Comparison of ENCODE assay signal across 14 cellular contexts in the genomic region with DNA sequence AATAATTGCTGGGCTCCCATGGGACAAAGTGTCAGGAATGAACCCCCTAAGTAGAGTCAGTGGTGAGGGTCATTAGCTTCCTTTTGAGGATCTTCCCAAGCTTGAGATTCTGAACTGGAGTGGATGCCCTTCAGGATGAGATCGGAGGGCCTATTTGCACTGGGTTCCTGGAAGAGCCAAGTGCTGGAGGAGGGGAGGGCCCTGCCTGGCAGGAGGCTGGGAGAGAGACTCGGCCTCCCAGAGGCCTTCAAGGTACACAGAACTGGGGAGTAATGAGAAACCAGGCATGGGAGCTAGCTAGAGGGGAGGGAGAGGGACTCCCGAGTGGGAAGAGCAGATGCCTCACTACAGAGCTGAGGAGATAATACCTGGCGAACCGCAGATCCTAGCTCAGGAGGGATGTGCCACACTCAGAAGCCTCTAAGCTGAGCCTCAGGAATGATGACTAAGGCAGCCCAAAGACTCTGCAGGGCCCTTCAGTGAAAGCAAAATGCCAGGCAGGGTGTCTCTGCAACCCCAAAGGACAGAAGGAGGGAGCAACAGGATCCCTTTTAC. TPM values are rescaled to one million over a fixed set of nuclear protein-coding genes. Genes with fewer than 3 reads are reported as not detected.
A peak's percentile ranks its signal among the peaks of the same experiment; 100 is the strongest.
DNase-seq lines count a peak whose midpoint lies in the region; ATAC-seq and TF ChIP-seq lines count a peak whose summit lies in the region.
"Had no signal": no experiment of that assay in that cellular context is flagged by ENCODE, and none has a peak within 500 bp of the region (broad histone marks: within the 10 kb centered on the region; RNA-seq: fewer than 3 reads in every experiment).

No MANE protein-coding gene starts in this region.

- H2AFZ ChIP-seq in GM23248 = no peak overlapping the region
- H2AFZ ChIP-seq: neural progenitor cell had no signal

- H3K4me3 Mint-ChIP-seq in T-helper 1 cell treated with Interleukin-12 subunit alpha and Interleukin-12 subunit beta and Interleukin-4 antibody, amounts not matched to agents 30 μg/mL and 1 μg/mL, for 36 hours = no peak overlapping the region
- no peak overlapping the region for H3K4me3 Mint-ChIP-seq in naive thymus-derived CD4-positive, alpha-beta T cell
- H3K4me3 Mint-ChIP-seq: neural progenitor cell had no signal

- H3K27ac Mint-ChIP-seq in T-helper 1 cell treated with Interleukin-12 subunit alpha and Interleukin-12 subunit beta and Interleukin-4 antibody, amounts not matched to agents 30 μg/mL and 1 μg/mL, for 36 hours = peak overlapping the region; percentile 82
- peak overlapping the region; percentile 83 to 92 for H3K27ac Mint-ChIP-seq in activated naive CD4-positive, alpha-beta T cell treated with anti-CD3 and anti-CD28 coated beads, Interleukin-2, amount 50 U/mL, for 72 hours
- H3K27ac Mint-ChIP-seq in naive thymus-derived CD4-positive, alpha-beta T cell = peak overlapping the region in 8 of 9 donors; percentile 67 to 81 (median 74)
- H3K27ac Mint-ChIP-seq: neural progenitor cell had no signal

- H3K36me3 Mint-ChIP-seq in T-helper 1 cell treated with Interleukin-12 subunit alpha and Interleukin-12 subunit beta and Interleukin-4 antibody, amounts not matched to agents 30 μg/mL and 1 μg/mL, for 36 hours (ENCODE audit: low read depth) = peaks cover 45% of the 10 kb centered on the region
- H3K36me3 Mint-ChIP-seq in activated naive CD4-positive, alpha-beta T cell treated with anti-CD3 and anti-CD28 coated beads, Interleukin-2, amount 50 U/mL, for 72 hours = peaks cover 17 to 31% of the 10 kb centered on the region in 2 donors
- H3K36me3 Mint-ChIP-seq in naive thymus-derived CD4-positive, alpha-beta T cell = peaks cover 8 to 25% (median 20%) of the 10 kb centered on the region in 5 donors

- no peak overlapping the region for H3K4me3 ChIP-seq in GM23248
- H3K4me3 ChIP-seq in naive thymus-derived CD4-positive, alpha-beta T cell (ENCODE audit: low read length) = no peak overlapping the region
- no peak overlapping the region for H3K4me3 ChIP-seq in coronary artery
- H3K4me3 ChIP-seq in uterus = no peak overlapping the region
- H3K4me3 ChIP-seq: heart left ventricle, neural progenitor cell, thoracic aorta had no signal

- no peaks in the 10 kb centered on the region for H3K9me3 ChIP-seq in GM23248 (ENCODE audit: low read depth)
- no peaks in the 10 kb centered on the region for H3K9me3 ChIP-seq in naive thymus-derived CD4-positive, alpha-beta T cell (ENCODE audit: control insufficient read depth in 2 of 3, low read length in 3 of 3)
- H3K9me3 ChIP-seq in uterus = no peaks in the 10 kb centered on the region
- H3K9me3 ChIP-seq: heart left ventricle, thoracic aorta had no signal

- DNase-seq in T-helper 1 cell (no peak), GM23248 (peak; percentile 27), coronary artery (ENCODE audit: low spot score) (no peak), uterus (no peak)
- DNase-seq in activated naive CD4-positive, alpha-beta T cell treated with anti-CD3 and anti-CD28 coated beads, Interleukin-2, amount 50 U/mL, for 72 hours (ENCODE audit: low spot score in 2 of 2) = no peak
- no peak for DNase-seq in naive thymus-derived CD4-positive, alpha-beta T cell
- no peak for DNase-seq in effector CD4-positive, alpha-beta T cell
- DNase-seq: erythroblast, left cardiac atrium, NCI-H1105 had no signal

- no peaks in the 10 kb centered on the region for H3K27me3 Mint-ChIP-seq in T-helper 1 cell treated with Interleukin-12 subunit alpha and Interleukin-12 subunit beta and Interleukin-4 antibody, amounts not matched to agents 30 μg/mL and 1 μg/mL, for 36 hours (ENCODE audit: low read depth)
- H3K27me3 Mint-ChIP-seq in naive thymus-derived CD4-positive, alpha-beta T cell = no peaks in the 10 kb centered on the region

- no peak for TF ChIP-seq POLR2A in uterus (IDR thresholded peaks at IDR 0.05)

- peaks cover 34% of the 10 kb centered on the region for H3K79me2 ChIP-seq in GM23248 (ENCODE audit: insufficient read depth)

- no peak for ATAC-seq in activated naive CD4-positive, alpha-beta T cell treated with anti-CD3 and anti-CD28 coated beads, Interleukin-2, amount 50 U/mL, for 72 hours
- no peak for ATAC-seq in naive thymus-derived CD4-positive, alpha-beta T cell
- ATAC-seq: heart left ventricle, left cardiac atrium had no signal

- CTCF ChIA-PET in naive thymus-derived CD4-positive, alpha-beta T cell (lab: Charles Lee) = interaction anchor here (0.7 kb wide), 1 partner anchor 33 kb away, joined by 3 read pairs; no protein-coding TSS in a partner anchor

- POLR2A ChIA-PET in naive thymus-derived CD4-positive, alpha-beta T cell (lab: Charles Lee) = interaction anchor here (0.6 to 3.0 kb wide), 6 partner anchors 9 to 109 kb away, joined by 3 to 22 read pairs (median 4); a partner anchor contains a TSS

- H3K9me3 Mint-ChIP-seq in T-helper 1 cell treated with Interleukin-12 subunit alpha and Interleukin-12 subunit beta and Interleukin-4 antibody, amounts not matched to agents 30 μg/mL and 1 μg/mL, for 36 hours = no peaks in the 10 kb centered on the region
- no peaks in the 10 kb centered on the region for H3K9me3 Mint-ChIP-seq in activated naive CD4-positive, alpha-beta T cell treated with anti-CD3 and anti-CD28 coated beads, Interleukin-2, amount 50 U/mL, for 72 hours
- H3K9me3 Mint-ChIP-seq in naive thymus-derived CD4-positive, alpha-beta T cell = peaks cover 0 to 5% (median 0%) of the 10 kb centered on the region in 11 donors
- H3K9me3 Mint-ChIP-seq: neural progenitor cell had no signal

- in situ Hi-C loops in GM23248 (cut with MboI) = no loop called here

- no peak overlapping the region for H3K4me2 ChIP-seq in GM23248 (ENCODE audit: unreplicated experiment)
- H3K4me2 ChIP-seq: neural progenitor cell had no signal

- no peak overlapping the region for H3K9ac ChIP-seq in GM23248
- H3K9ac ChIP-seq: neural progenitor cell had no signal

- intact Hi-C loops in naive thymus-derived CD4-positive, alpha-beta T cell (cut with micrococcal nuclease) = no loop called here
- intact Hi-C loops in uterus (cut with DNase I; ENCODE audit: low total_unique reads) = no loop called here

- 0 out of 2 replicates have a peak overlapping the region, but pooled peaks have one; percentile 21 for H3K27ac ChIP-seq in GM23248
- H3K27ac ChIP-seq in naive thymus-derived CD4-positive, alpha-beta T cell (ENCODE audit: low read depth, low read length) = peak overlapping the region; percentile 6
- no peak overlapping the region for H3K27ac ChIP-seq in coronary artery
- H3K27ac ChIP-seq in uterus = no peak overlapping the region
- H3K27ac ChIP-seq: neural progenitor cell, thoracic aorta had no signal

- peaks cover 54% of the 10 kb centered on the region for H3F3A ChIP-seq in GM23248 (ENCODE audit: insufficient read depth)

- 64 to 72% methylated on average over 5 of the region's 5 CpGs for WGBS in GM23248 (ENCODE audit: low coverage in 1 of 2, low lambda C conversion rate in 2 of 2, missing lambda C conversion rate in 2 of 2), 2 experiments

- peaks cover 54% of the 10 kb centered on the region for H3K36me3 ChIP-seq in GM23248 (ENCODE audit: low read depth)
- H3K36me3 ChIP-seq in naive thymus-derived CD4-positive, alpha-beta T cell (ENCODE audit: control insufficient read depth in 2 of 3, insufficient read depth in 3 of 3, low read length in 3 of 3) = peaks cover 0 to 92% (median 34%) of the 10 kb centered on the region in 3 experiments
- no peaks in the 10 kb centered on the region for H3K36me3 ChIP-seq in uterus
- H3K36me3 ChIP-seq: neural progenitor cell had no signal

- H4K20me1 ChIP-seq in GM23248 (ENCODE audit: insufficient read depth) = no peaks in the 10 kb centered on the region

- no peaks in the 10 kb centered on the region for H3K9me2 ChIP-seq in GM23248 (ENCODE audit: insufficient read depth)

- TF ChIP-seq CTCF in coronary artery (IDR thresholded peaks at IDR 0.05) (no peak), uterus (IDR thresholded peaks at IDR 0.05) (no peak)

- H3K4me1 Mint-ChIP-seq in T-helper 1 cell treated with Interleukin-12 subunit alpha and Interleukin-12 subunit beta and Interleukin-4 antibody, amounts not matched to agents 30 μg/mL and 1 μg/mL, for 36 hours (ENCODE audit: low read depth) = peaks cover 18% of the 10 kb centered on the region
- H3K4me1 Mint-ChIP-seq in naive thymus-derived CD4-positive, alpha-beta T cell = peaks cover 9 to 27% (median 21%) of the 10 kb centered on the region in 7 donors

- H3K4me1 ChIP-seq in GM23248 (ENCODE audit: insufficient read depth) (0 out of 2 replicates have a peak, but pooled peaks cover under 1% of the 10 kb centered on the region), uterus (no peaks in the 10 kb centered on the region)
- H3K4me1 ChIP-seq in naive thymus-derived CD4-positive, alpha-beta T cell (ENCODE audit: control insufficient read depth in 2 of 2, insufficient read depth in 2 of 2, low read length in 2 of 2) = peaks cover 0 to 1% of the 10 kb centered on the region in 2 donors

- H3K27me3 ChIP-seq in GM23248 (replicated peaks; ENCODE audit: insufficient read depth) = no peaks in the 10 kb centered on the region
- no peaks in the 10 kb centered on the region for H3K27me3 ChIP-seq in naive thymus-derived CD4-positive, alpha-beta T cell (ENCODE audit: control insufficient read depth in 2 of 2, insufficient read depth in 2 of 2, low read length in 2 of 2)
- no peaks in the 10 kb centered on the region for H3K27me3 ChIP-seq in uterus
- H3K27me3 ChIP-seq: heart left ventricle, neural progenitor cell had no signal

RNA-seq across cellular contexts. Expression of a gene that starts 9.4 kb away (rescaled TPM):
- 91.3 and 141 TPM in 2 replicates for total RNA-seq in GM23248 (2014; rRNA removed; shearing (Covaris generic))
- 91.0 and 95.5 TPM in 2 replicates for polyA plus RNA-seq in GM23248 (2016; fragmentation: Nextera tagmentation; extraction: Ambion mirVana)
- 100 to 1,000 TPM; 101 to 148 TPM for total RNA-seq in activated naive CD4-positive, alpha-beta T cell treated with anti-CD3 and anti-CD28 coated beads, Interleukin-2, amount 50 U/mL, for 72 hours
- total RNA-seq in naive thymus-derived CD4-positive, alpha-beta T cell = 100 to 1,000 TPM in 1 of 5 experiments, 10 to 100 TPM in 4; 42.8 to 104 (median 64.0) TPM
- 10 to 100 TPM; 38.4 to 41.2 TPM for polyA plus RNA-seq in naive thymus-derived CD4-positive, alpha-beta T cell
- 100 to 1,000 TPM in 1 of 4 donors, 10 to 100 TPM in 3; 39.9 to 185 (median 72.1) TPM for total RNA-seq in uterus

RNA-seq across cellular contexts. Expression of a gene that starts 9.8 kb away (rescaled TPM):
- 71.8 and 79.4 TPM in 2 replicates for total RNA-seq in GM23248 (2014; rRNA removed; shearing (Covaris generic))
- polyA plus RNA-seq in GM23248 (2016; fragmentation: Nextera tagmentation; extraction: Ambion mirVana) = 316 and 318 TPM in 2 replicates
- total RNA-seq in activated naive CD4-positive, alpha-beta T cell treated with anti-CD3 and anti-CD28 coated beads, Interleukin-2, amount 50 U/mL, for 72 hours = 100 to 1,000 TPM; 131 to 135 TPM
- 100 to 1,000 TPM in 2 of 5 experiments, 10 to 100 TPM in 3; 55.2 to 134 (median 83.9) TPM for total RNA-seq in naive thymus-derived CD4-positive, alpha-beta T cell
- 100 to 1,000 TPM; 148 to 173 TPM for polyA plus RNA-seq in naive thymus-derived CD4-positive, alpha-beta T cell
- total RNA-seq in uterus = 10 to 100 TPM; 29.4 to 93.2 (median 54.4) TPM

RNA-seq across cellular contexts. Expression of a gene that starts 24.4 kb away (rescaled TPM):
- 485 and 630 TPM in 2 replicates for total RNA-seq in GM23248 (2014; rRNA removed; shearing (Covaris generic))
- 599 and 639 TPM in 2 replicates for polyA plus RNA-seq in GM23248 (2016; fragmentation: Nextera tagmentation; extraction: Ambion mirVana)
- total RNA-seq in activated naive CD4-positive, alpha-beta T cell treated with anti-CD3 and anti-CD28 coated beads, Interleukin-2, amount 50 U/mL, for 72 hours = 100 to 1,000 TPM; 254 to 333 TPM
- 100 to 1,000 TPM in 4 of 5 experiments, 10 to 100 TPM in 1; 88.1 to 364 (median 141) TPM for total RNA-seq in naive thymus-derived CD4-positive, alpha-beta T cell
- polyA plus RNA-seq in naive thymus-derived CD4-positive, alpha-beta T cell = 100 to 1,000 TPM; 379 to 575 TPM
- 100 to 1,000 TPM in 3 of 4 donors, 10 to 100 TPM in 1; 74.5 to 275 (median 196) TPM for total RNA-seq in uterus

RNA-seq across cellular contexts. Expression of a gene that starts 39.6 kb away (rescaled TPM):
- 5.2 and 13.7 TPM in 2 replicates for total RNA-seq in GM23248 (2014; rRNA removed; shearing (Covaris generic))
- 2.6 and 2.8 TPM in 2 replicates for polyA plus RNA-seq in GM23248 (2016; fragmentation: Nextera tagmentation; extraction: Ambion mirVana)
- 1 to 10 TPM; 4.4 to 4.5 TPM for total RNA-seq in activated naive CD4-positive, alpha-beta T cell treated with anti-CD3 and anti-CD28 coated beads, Interleukin-2, amount 50 U/mL, for 72 hours
- total RNA-seq in naive thymus-derived CD4-positive, alpha-beta T cell = 10 to 100 TPM in 2 of 5 experiments, 1 to 10 TPM in 3; 4.0 to 10.8 (median 8.8) TPM
- 1 to 10 TPM; 3.7 to 4.2 TPM for polyA plus RNA-seq in naive thymus-derived CD4-positive, alpha-beta T cell
- 10 to 100 TPM in 1 of 4 donors, 1 to 10 TPM in 3; 1.2 to 17.4 (median 7.5) TPM for total RNA-seq in uterus

RNA-seq across cellular contexts. Expression of a gene that starts 39.8 kb away (rescaled TPM):
- 21.2 and 44.9 TPM in 2 replicates for total RNA-seq in GM23248 (2014; rRNA removed; shearing (Covaris generic))
- polyA plus RNA-seq in GM23248 (2016; fragmentation: Nextera tagmentation; extraction: Ambion mirVana) = 16.4 and 19.5 TPM in 2 replicates
- total RNA-seq in activated naive CD4-positive, alpha-beta T cell treated with anti-CD3 and anti-CD28 coated beads, Interleukin-2, amount 50 U/mL, for 72 hours = 10 to 100 TPM; 47.5 to 62.1 TPM
- total RNA-seq in naive thymus-derived CD4-positive, alpha-beta T cell = 10 to 100 TPM; 36.3 to 69.4 (median 45.7) TPM
- 10 to 100 TPM; 22.4 to 28.3 TPM for polyA plus RNA-seq in naive thymus-derived CD4-positive, alpha-beta T cell
- total RNA-seq in uterus = 10 to 100 TPM; 23.8 to 67.9 (median 38.4) TPM

Comparison
In these comparisons a context has a peak if more than half of its experiments do, and no peak if none do; other contexts are left out.
1. H3K27ac ChIP-seq: peak in GM23248 (single experiment) and naive thymus-derived CD4-positive, alpha-beta T cell (single experiment); none in coronary artery (0 of 2) and uterus (0 of 2).
2. Peak in every context shown above with its lines, with median percentiles within 50 percentile points of each other: H3K27ac Mint-ChIP-seq.